8 cellular contexts compared by ENCODE assay signal in genomic region chr5:115542076-115542475, GRCh38. TPM values are rescaled to one million over a fixed set of nuclear protein-coding genes. Genes with fewer than 3 reads are reported as not detected.
DNase-seq lines count a peak whose midpoint lies in the region; ATAC-seq and TF ChIP-seq lines count a peak whose summit lies in the region.

No MANE protein-coding gene starts in this region.

- TF ChIP-seq POLR2A in body of pancreas (IDR thresholded peaks at IDR 0.05), result no peak

- ATAC-seq in body of pancreas (no peak), HG03095 (IDR thresholded peaks at IDR 0.05; ENCODE audit: unreplicated experiment) (no peak), GM19455 (IDR thresholded peaks at IDR 0.05; ENCODE audit: unreplicated experiment) (no peak), GM21619 (IDR thresholded peaks at IDR 0.05; ENCODE audit: unreplicated experiment) (no peak), HG03159 (IDR thresholded peaks at IDR 0.05; ENCODE audit: unreplicated experiment) (no peak)

- H3K36me3 ChIP-seq in body of pancreas (replicated peaks in 1 of 2; ENCODE audit: insufficient read depth in 1 of 2, low read depth in 2 of 2) (no peaks in the 10 kb centered on the region), mucosa of rectum (ENCODE audit: control insufficient read depth in 2 of 2, insufficient read depth in 2 of 2, low read length in 2 of 2) (peaks cover 8 to 23% of the 10 kb centered on the region in 2 donors)

- intact Hi-C loops in body of pancreas (cut with DNase I), result no loop called here

- H3K27ac ChIP-seq in body of pancreas (peak overlapping the region in 3 of 4 donors; percentile 99 to 100 (median 100)), mucosa of rectum (ENCODE audit: low read depth in 2 of 2, low read length in 2 of 2) (peak overlapping the region; percentile 99 to 100)

- POLR2A ChIA-PET in AG04449 (lab: Yijun Ruan, JAX), result interaction anchor here (0.8 kb wide), 1 partner anchor 8 kb away, joined by 3 read pairs; no protein-coding TSS in a partner anchor

- TF ChIP-seq CTCF in AG04449 (IDR thresholded peaks at IDR 0.05; ENCODE audit: insufficient read depth, low read length, missing control alignments), result no peak
- TF ChIP-seq CTCF in HFF-Myc (IDR thresholded peaks at IDR 0.05; ENCODE audit: low read depth, low read length, missing control alignments), result no peak
- no peak for TF ChIP-seq CTCF in body of pancreas (IDR thresholded peaks at IDR 0.05)

- no peaks in the 10 kb centered on the region for H3K27me3 ChIP-seq in body of pancreas
- H3K27me3 ChIP-seq in mucosa of rectum (ENCODE audit: control insufficient read depth in 2 of 2, insufficient read depth in 2 of 2, low read length in 2 of 2), result no peaks in the 10 kb centered on the region

- H3K9me3 ChIP-seq in body of pancreas (no peaks in the 10 kb centered on the region), mucosa of rectum (ENCODE audit: control insufficient read depth in 2 of 2, low read length in 2 of 2) (peaks cover 3 to 4% of the 10 kb centered on the region in 2 donors)

- H3K9ac ChIP-seq in mucosa of rectum (ENCODE audit: low read depth in 1 of 2, low read length in 2 of 2), result peak overlapping the region; percentile 58 to 100

- DNase-seq in AG04449 (ENCODE audit: low read depth, low spot score), result no peak
- DNase-seq in HFF-Myc (ENCODE audit: extremely low read depth, low read depth), result no peak
- DNase-seq in body of pancreas, result no peak

- 6 to 10% methylated on average over 3 of the region's 3 CpGs for WGBS in body of pancreas, 2 donors

- H3K4me1 ChIP-seq in body of pancreas (peaks cover 46% of the 10 kb centered on the region), mucosa of rectum (ENCODE audit: control insufficient read depth in 2 of 2, insufficient read depth in 2 of 2, low read length in 2 of 2) (peaks cover 11 to 19% of the 10 kb centered on the region in 2 donors)

- H3K4me3 ChIP-seq in AG04449 (ENCODE audit: low read depth, low read length), result peak overlapping the region; percentile 78
- peak overlapping the region; percentile 84 for H3K4me3 ChIP-seq in HFF-Myc (replicated peaks; ENCODE audit: low read depth, low read length)
- peak overlapping the region in 1 of 2 donors; percentile 53 for H3K4me3 ChIP-seq in body of pancreas
- peak overlapping the region; percentile 85 to 94 for H3K4me3 ChIP-seq in mucosa of rectum (ENCODE audit: low read length in 2 of 2)

- CTCF ChIA-PET in AG04449 (lab: Yijun Ruan, JAX), result interaction anchor here (1.2 kb wide), 1 partner anchor 10 kb away, joined by 3 read pairs; no protein-coding TSS in a partner anchor

RNA-seq across cellular contexts. Expression of gene FEM1C, which starts 2.5 kb away (rescaled TPM):
- 10 to 100 TPM in 1 of 2 donors, 1 to 10 TPM in 1; 4.9 to 11.9 TPM for total RNA-seq in body of pancreas
